Comparison of ENCODE assay signal across 2 cellular contexts in the genomic region with DNA sequence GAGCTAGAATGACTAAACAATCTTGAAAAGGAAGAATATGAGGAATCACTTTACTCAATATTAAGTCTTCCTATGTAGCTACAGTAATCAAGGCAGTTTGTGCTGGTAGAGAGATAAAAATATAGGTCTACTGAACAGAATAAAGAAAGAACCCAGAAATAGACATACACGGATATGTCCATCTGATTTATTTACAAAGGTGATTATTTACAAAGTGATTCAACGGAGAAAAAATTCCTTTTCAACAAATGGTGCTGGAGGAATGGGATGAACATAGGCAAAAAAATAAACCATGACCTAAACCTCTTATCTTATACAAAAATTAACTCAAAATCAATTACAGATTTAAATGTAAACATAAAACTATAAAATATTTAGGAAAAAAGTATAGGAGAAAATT.
TF ChIP-seq lines count a peak whose summit lies in the region.

No MANE protein-coding gene starts in this region.

TF ChIP-seq in IMR-90, 13 proteins besides CTCF, POLR2A, EP300 and RAD21:
- TF ChIP-seq MAZ (IDR thresholded peaks at IDR 0.05; ENCODE audit: borderline replicate concordance, low read depth, low read length): no peak
- TF ChIP-seq BHLHE40 (IDR thresholded peaks at IDR 0.05; ENCODE audit: low read depth, low read length): no peak
- TF ChIP-seq RFX5 (IDR thresholded peaks at IDR 0.05; ENCODE audit: low read depth, low read length): no peak
- no peak for TF ChIP-seq CEBPB (IDR thresholded peaks at IDR 0.05; ENCODE audit: low read depth, low read length)
- no peak for TF ChIP-seq MAFK (IDR thresholded peaks at IDR 0.05; ENCODE audit: low read depth, low read length)
- no peak for TF ChIP-seq FOS (IDR thresholded peaks at IDR 0.05; ENCODE audit: low read depth, low read length)
- TF ChIP-seq NFE2L2 (IDR thresholded peaks at IDR 0.05; ENCODE audit: low read depth, low read length): no peak
- TF ChIP-seq, protein P1, sequence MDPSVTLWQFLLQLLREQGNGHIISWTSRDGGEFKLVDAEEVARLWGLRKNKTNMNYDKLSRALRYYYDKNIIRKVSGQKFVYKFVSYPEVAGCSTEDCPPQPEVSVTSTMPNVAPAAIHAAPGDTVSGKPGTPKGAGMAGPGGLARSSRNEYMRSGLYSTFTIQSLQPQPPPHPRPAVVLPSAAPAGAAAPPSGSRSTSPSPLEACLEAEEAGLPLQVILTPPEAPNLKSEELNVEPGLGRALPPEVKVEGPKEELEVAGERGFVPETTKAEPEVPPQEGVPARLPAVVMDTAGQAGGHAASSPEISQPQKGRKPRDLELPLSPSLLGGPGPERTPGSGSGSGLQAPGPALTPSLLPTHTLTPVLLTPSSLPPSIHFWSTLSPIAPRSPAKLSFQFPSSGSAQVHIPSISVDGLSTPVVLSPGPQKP (IDR thresholded peaks at IDR 0.05; ENCODE audit: borderline replicate concordance, low read depth, low read length): no peak
- TF ChIP-seq CHD1 (IDR thresholded peaks at IDR 0.05; ENCODE audit: low read depth, low read length): no peak
- no peak for TF ChIP-seq MXI1 (IDR thresholded peaks at IDR 0.05; ENCODE audit: borderline replicate concordance, low read depth, low read length)
- no peak for TF ChIP-seq RCOR1 (IDR thresholded peaks at IDR 0.05; ENCODE audit: insufficient replicate concordance, low read length)
- no peak for TF ChIP-seq SMC3 (IDR thresholded peaks at IDR 0.05; ENCODE audit: low read depth, low read length)
- TF ChIP-seq, protein P2, sequence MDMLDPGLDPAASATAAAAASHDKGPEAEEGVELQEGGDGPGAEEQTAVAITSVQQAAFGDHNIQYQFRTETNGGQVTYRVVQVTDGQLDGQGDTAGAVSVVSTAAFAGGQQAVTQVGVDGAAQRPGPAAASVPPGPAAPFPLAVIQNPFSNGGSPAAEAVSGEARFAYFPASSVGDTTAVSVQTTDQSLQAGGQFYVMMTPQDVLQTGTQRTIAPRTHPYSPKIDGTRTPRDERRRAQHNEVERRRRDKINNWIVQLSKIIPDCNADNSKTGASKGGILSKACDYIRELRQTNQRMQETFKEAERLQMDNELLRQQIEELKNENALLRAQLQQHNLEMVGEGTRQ (IDR thresholded peaks at IDR 0.05; ENCODE audit: low read depth, low read length): no peak

TF ChIP-seq in SK-N-SH, 30 proteins besides CTCF, POLR2A, EP300 and RAD21:
- TF ChIP-seq ELF1 (IDR thresholded peaks at IDR 0.05) (no peak), FOXM1 (IDR thresholded peaks at IDR 0.05; ENCODE audit: low read depth) (no peak), NFIC (IDR thresholded peaks at IDR 0.05; ENCODE audit: borderline replicate concordance) (no peak)
- TF ChIP-seq, protein P2 (IDR thresholded peaks at IDR 0.05; ENCODE audit: borderline replicate concordance, low read depth, low read length): no peak
